25 cellular contexts compared by ENCODE assay signal in the genomic region with DNA sequence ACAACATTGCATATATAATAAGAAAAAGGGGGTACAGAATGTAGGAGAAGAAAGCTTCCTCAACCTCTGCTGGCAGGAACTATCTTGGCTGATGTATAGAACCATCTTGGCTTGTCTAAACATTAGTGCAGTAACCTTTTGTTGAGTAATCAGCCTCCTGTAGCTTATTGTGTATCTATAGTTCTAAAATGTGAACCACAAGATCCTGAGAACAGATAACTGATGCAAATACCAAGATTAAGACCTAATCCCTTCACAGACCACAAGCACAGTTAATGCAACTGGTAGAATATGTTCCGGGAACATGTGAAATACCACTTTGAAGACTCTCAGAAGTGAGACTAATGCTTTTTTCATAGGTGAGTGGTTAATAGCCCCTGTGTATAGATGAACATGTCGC. TPM values are rescaled to one million over a fixed set of nuclear protein-coding genes. Genes with fewer than 3 reads are reported as not detected.
A peak's percentile ranks its signal among the peaks of the same experiment; 100 is the strongest.
DNase-seq lines count a peak whose midpoint lies in the region; ATAC-seq and TF ChIP-seq lines count a peak whose summit lies in the region.
"Had no signal": no experiment of that assay in that cellular context is flagged by ENCODE, and none has a peak within 500 bp of the region (broad histone marks: within the 10 kb centered on the region; RNA-seq: fewer than 3 reads in every experiment).

No MANE protein-coding gene starts in this region.

- H3K9me3 ChIP-seq in smooth muscle cell (replicated peaks; ENCODE audit: low read depth): no peaks in the 10 kb centered on the region
- H3K9me3 ChIP-seq in uterus: no peaks in the 10 kb centered on the region
- H3K9me3 ChIP-seq: psoas muscle, thoracic aorta had no signal

- H3K4me1 ChIP-seq in smooth muscle cell (ENCODE audit: low read depth) (no peaks in the 10 kb centered on the region), uterus (no peaks in the 10 kb centered on the region)
- H3K4me1 ChIP-seq: psoas muscle had no signal

- peak overlapping the region; percentile 11 for H3K4me2 ChIP-seq in smooth muscle cell

- no peaks in the 10 kb centered on the region for H3F3A ChIP-seq in smooth muscle cell (ENCODE audit: low read depth)

- H3K4me3 Mint-ChIP-seq in stimulated activated effector memory CD8-positive, alpha-beta T cell treated with anti-CD3 and anti-CD28 coated beads, Interleukin-12 subunit alpha, Interleukin-12 subunit beta, amount 100 ng/mL, for 72 hours: no peak overlapping the region
- H3K4me3 Mint-ChIP-seq: activated naive CD8-positive, alpha-beta T cell; CD4-positive, CD25-positive, alpha-beta regulatory T cell; IgD-negative memory B cell had no signal

- peak; percentile 8 for DNase-seq in NB4 (ENCODE audit: low read depth)
- DNase-seq in astrocyte of the spinal cord (ENCODE audit: low read depth, low spot score): peak; percentile 18
- no peak for DNase-seq in smooth muscle cell (lab: John Stamatoyannopoulos, UW; ENCODE audit: unreplicated experiment)
- DNase-seq in stimulated activated effector memory CD8-positive, alpha-beta T cell treated with anti-CD3 and anti-CD28 coated beads, Interleukin-12 subunit alpha, Interleukin-12 subunit beta, amount 100 ng/mL, for 72 hours (ENCODE audit: low spot score in 2 of 2): no peak
- DNase-seq in uterus: no peak
- DNase-seq: CD4-positive, CD25-positive, alpha-beta regulatory T cell; DMS153; glutamatergic neuron; NCI-H1092; NCI-H1930; NCI-H345; psoas muscle; stimulated activated CD4-positive, alpha-beta T cell treated with anti-CD3 and anti-CD28 coated beads, Interleukin-2, amount 100 ng/mL, for 48 hours; stimulated activated naive CD4-positive, alpha-beta T cell; WERI-Rb-1 had no signal

- H3K79me2 ChIP-seq in smooth muscle cell (ENCODE audit: low read depth): no peaks in the 10 kb centered on the region

- H3K27ac Mint-ChIP-seq in stimulated activated effector memory CD8-positive, alpha-beta T cell treated with anti-CD3 and anti-CD28 coated beads, Interleukin-12 subunit alpha, Interleukin-12 subunit beta, amount 100 ng/mL, for 72 hours: no peak overlapping the region
- H3K27ac Mint-ChIP-seq: activated naive CD8-positive, alpha-beta T cell; activated T-helper 2 cell treated with anti-CD3 and anti-CD28 coated beads, Interferon-gamma antibody, Interleukin-2, Interleukin-4, amounts not matched to agents 10 μg/mL and 5 μg/mL and 100 μg/mL, durations not matched to agents 14 hours and 24 hours and 36 hours; CD4-positive, CD25-positive, alpha-beta regulatory T cell; IgD-negative memory B cell had no signal

- 56% methylated on average over 2 of the region's 2 CpGs for WGBS in smooth muscle cell (ENCODE audit: low lambda C conversion rate)

- no peaks in the 10 kb centered on the region for H3K4me1 Mint-ChIP-seq in stimulated activated effector memory CD8-positive, alpha-beta T cell treated with anti-CD3 and anti-CD28 coated beads, Interleukin-12 subunit alpha, Interleukin-12 subunit beta, amount 100 ng/mL, for 72 hours
- H3K4me1 Mint-ChIP-seq: IgD-negative memory B cell had no signal

- H3K36me3 ChIP-seq in smooth muscle cell (ENCODE audit: low read depth) (no peaks in the 10 kb centered on the region), uterus (no peaks in the 10 kb centered on the region)
- H3K36me3 ChIP-seq: thoracic aorta, WERI-Rb-1 had no signal

- H3K27ac ChIP-seq in smooth muscle cell (ENCODE audit: low read depth) (no peak overlapping the region), uterus (no peak overlapping the region)
- H3K27ac ChIP-seq: HL-60, psoas muscle, thoracic aorta, WERI-Rb-1 had no signal

- intact Hi-C loops in uterus (cut with DNase I; ENCODE audit: low total_unique reads): no loop called here

- ATAC-seq in HG03354 (IDR thresholded peaks at IDR 0.05; ENCODE audit: poor library complexity, severe bottlenecking, unreplicated experiment) (peak; percentile 46), GM19023 (IDR thresholded peaks at IDR 0.05; ENCODE audit: unreplicated experiment) (no peak)
- ATAC-seq in stimulated activated effector memory CD8-positive, alpha-beta T cell treated with anti-CD3 and anti-CD28 coated beads, Interleukin-12 subunit alpha, Interleukin-12 subunit beta, amount 100 ng/mL, for 72 hours: no peak
- ATAC-seq: GM12878, Panc1, psoas muscle had no signal

- no peaks in the 10 kb centered on the region for H4K20me1 ChIP-seq in smooth muscle cell (ENCODE audit: low read depth)

- no peaks in the 10 kb centered on the region for H3K9me3 Mint-ChIP-seq in stimulated activated effector memory CD8-positive, alpha-beta T cell treated with anti-CD3 and anti-CD28 coated beads, Interleukin-12 subunit alpha, Interleukin-12 subunit beta, amount 100 ng/mL, for 72 hours
- H3K9me3 Mint-ChIP-seq: activated T-helper 2 cell treated with anti-CD3 and anti-CD28 coated beads, Interferon-gamma antibody, Interleukin-2, Interleukin-4, amounts not matched to agents 10 μg/mL and 5 μg/mL and 100 μg/mL, durations not matched to agents 14 hours and 24 hours and 36 hours had no signal

- H3K9ac ChIP-seq in smooth muscle cell (ENCODE audit: low read depth): no peak overlapping the region

- H3K36me3 Mint-ChIP-seq in stimulated activated effector memory CD8-positive, alpha-beta T cell treated with anti-CD3 and anti-CD28 coated beads, Interleukin-12 subunit alpha, Interleukin-12 subunit beta, amount 100 ng/mL, for 72 hours: no peaks in the 10 kb centered on the region
- H3K36me3 Mint-ChIP-seq: activated naive CD8-positive, alpha-beta T cell; CD4-positive, CD25-positive, alpha-beta regulatory T cell; IgD-negative memory B cell had no signal

- in situ Hi-C loops in astrocyte of the spinal cord (cut with HindIII; ENCODE audit: low sequenced_read_pairs): no loop called here

- TF ChIP-seq POLR2A in NB4 (IDR thresholded peaks at IDR 0.05; ENCODE audit: extremely low read depth, insufficient read length) (no peak), uterus (IDR thresholded peaks at IDR 0.05) (no peak)

- no peak overlapping the region for H2AFZ ChIP-seq in smooth muscle cell (ENCODE audit: low read depth)

- H3K4me3 ChIP-seq in NB4 (ENCODE audit: low read depth, low read length) (no peak overlapping the region), astrocyte of the spinal cord (ENCODE audit: low read depth, low read length) (no peak overlapping the region), smooth muscle cell (no peak overlapping the region), uterus (no peak overlapping the region)
- H3K4me3 ChIP-seq: GM12878, psoas muscle, thoracic aorta had no signal

- no peaks in the 10 kb centered on the region for H3K27me3 ChIP-seq in smooth muscle cell (ENCODE audit: low read depth)
- no peaks in the 10 kb centered on the region for H3K27me3 ChIP-seq in uterus

- TF ChIP-seq CTCF in NB4 (IDR thresholded peaks at IDR 0.05; ENCODE audit: low read depth, low read length) (no peak), astrocyte of the spinal cord (IDR thresholded peaks at IDR 0.05; ENCODE audit: low read depth, low read length) (no peak), smooth muscle cell (IDR thresholded peaks at IDR 0.05; ENCODE audit: borderline replicate concordance, insufficient read depth, poor library complexity, severe bottlenecking) (no peak), uterus (IDR thresholded peaks at IDR 0.05) (no peak)

RNA-seq across cellular contexts. Expression of gene KCNC2, which starts 50.7 kb away (rescaled TPM):
- total RNA-seq in smooth muscle cell (not detected in 2 replicates), uterus (1 to 10 TPM in 1 of 4 donors, not detected in 3; 3.6 TPM)
- not detected in 2 replicates for polyA plus RNA-seq in smooth muscle cell
- total RNA-seq: activated T-helper 2 cell treated with anti-CD3 and anti-CD28 coated beads, Interferon-gamma antibody, Interleukin-2, Interleukin-4, amounts not matched to agents 10 μg/mL and 5 μg/mL and 100 μg/mL, durations not matched to agents 14 hours and 24 hours and 36 hours; CD4-positive, CD25-positive, alpha-beta regulatory T cell; GM12878; T-helper 2 cell treated with Interferon-gamma antibody and Interleukin-4, amounts not matched to agents 100 ng/mL and 5 ng/mL, for 36 hours; thoracic aorta had no signal
- polyA plus RNA-seq: CD4-positive, CD25-positive, alpha-beta regulatory T cell; IgD-negative memory B cell had no signal

Comparison
In these comparisons a context has a peak if more than half of its experiments do, and no peak if none do; other contexts are left out.
1. DNase-seq: peak in NB4 (single experiment) and astrocyte of the spinal cord (single experiment); none in smooth muscle cell (single experiment), stimulated activated effector memory CD8-positive, alpha-beta T cell treated with anti-CD3 and anti-CD28 coated beads, Interleukin-12 subunit alpha, Interleukin-12 subunit beta, amount 100 ng/mL, for 72 hours (0 of 2) and uterus (0 of 2).